ENCODE assay signal across 8 cellular contexts in the genomic region with DNA sequence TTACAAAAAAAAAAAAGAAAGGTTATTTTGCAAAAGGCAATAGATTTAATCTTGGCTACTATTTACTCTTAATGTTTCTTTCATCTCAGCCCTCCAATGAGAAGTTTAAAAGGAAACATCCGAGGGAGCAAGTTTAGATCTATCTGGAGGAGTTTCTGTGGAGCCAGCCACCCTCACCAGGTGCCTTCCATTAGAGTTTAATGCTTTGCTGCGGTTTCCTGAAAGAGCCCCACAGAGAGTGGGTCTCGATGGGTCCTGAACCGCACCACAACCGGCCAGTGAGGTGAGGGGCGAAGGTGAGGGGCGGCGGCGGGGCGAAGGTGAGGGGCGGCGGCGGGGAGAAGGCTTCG. TPM values are rescaled to one million over a fixed set of nuclear protein-coding genes. Genes with fewer than 3 reads are reported as not detected.
DNase-seq lines count a peak whose midpoint lies in the region; ATAC-seq and TF ChIP-seq lines count a peak whose summit lies in the region.

No MANE protein-coding gene starts in this region.

- no peak for TF ChIP-seq CTCF in GM12865 (IDR thresholded peaks at IDR 0.05; ENCODE audit: insufficient read depth, low read depth, low read length, missing control alignments)
- no peak for TF ChIP-seq CTCF in VCaP (conservative IDR thresholded peaks at IDR 0.05)
- no peak for TF ChIP-seq CTCF in foreskin keratinocyte (conservative IDR thresholded peaks at IDR 0.05)
- TF ChIP-seq CTCF in parathyroid adenoma (IDR thresholded peaks at IDR 0.05), result no peak
- TF ChIP-seq CTCF in GM10248 (IDR thresholded peaks at IDR 0.05; ENCODE audit: control extremely low read depth, extremely low read depth, low read depth, missing control alignments), result no peak

- ATAC-seq in HG02884 (IDR thresholded peaks at IDR 0.05; ENCODE audit: unreplicated experiment) (peak; percentile 0), foreskin keratinocyte (peak; percentile 0)

- H3K27me3 ChIP-seq in foreskin keratinocyte (no peaks in the 10 kb centered on the region), parathyroid adenoma (ENCODE audit: control insufficient read depth, insufficient read depth, low read length) (no peaks in the 10 kb centered on the region)

- no peaks in the 10 kb centered on the region for H3K79me2 ChIP-seq in parathyroid adenoma

- H3K4me3 ChIP-seq in GM12865 (ENCODE audit: low read depth, low read length), result peak overlapping the region; percentile 79
- peak overlapping the region; percentile 65 for H3K4me3 ChIP-seq in parathyroid adenoma (ENCODE audit: low read depth, low read length)

- CTCF ChIA-PET in GM10248 (lab: Yijun Ruan, JAX), result interaction anchor here (1.2 kb wide), 1 partner anchor 11 kb away, joined by 3 read pairs; no protein-coding TSS in a partner anchor

- H3K9ac ChIP-seq in parathyroid adenoma, result peak overlapping the region; percentile 77

- DNase-seq in GM12865 (ENCODE audit: low read depth) (no peak), foreskin keratinocyte (peak in 1 of 2 donors; percentile 2), DMS114 treated with DMSO at 0.1 percent for 48 hours (lab: John Stamatoyannopoulos, UW; ENCODE audit: unreplicated experiment) (no peak), GM10248 (ENCODE audit: extremely low spot score) (no peak), GM19240 (ENCODE audit: insufficient read length, low spot score) (no peak)

- peak overlapping the region; percentile 61 for H3K4me2 ChIP-seq in parathyroid adenoma (ENCODE audit: low read length)

- POLR2A ChIA-PET in GM10248 (lab: Yijun Ruan, JAX), result no interaction called here

- H3K9me3 ChIP-seq in parathyroid adenoma (ENCODE audit: control insufficient read depth, low read length), result no peaks in the 10 kb centered on the region

- H3K36me3 ChIP-seq in parathyroid adenoma (ENCODE audit: control insufficient read depth, insufficient read depth, low read length), result no peaks in the 10 kb centered on the region

- H3K4me1 ChIP-seq in foreskin keratinocyte (no peaks in the 10 kb centered on the region), parathyroid adenoma (peaks cover 6% of the 10 kb centered on the region)

- peak overlapping the region; percentile 98 for H2AFZ ChIP-seq in parathyroid adenoma

- H3K27ac ChIP-seq in VCaP, result peak overlapping the region; percentile 68; the same call in 1 of the 2 replicates
- H3K27ac ChIP-seq in foreskin keratinocyte, result no peak overlapping the region
- peak overlapping the region; percentile 84 for H3K27ac ChIP-seq in parathyroid adenoma

RNA-seq across cellular contexts. Expression of gene PRKN, which starts 0.6 kb away (rescaled TPM):
- total RNA-seq in foreskin keratinocyte, result 0.25 and 0.51 TPM in 2 replicates
- 0.04 and 0.15 TPM in 2 replicates for polyA plus RNA-seq in foreskin keratinocyte

RNA-seq across cellular contexts. Expression of gene PACRG, which starts 0.8 kb away (rescaled TPM):
- total RNA-seq in foreskin keratinocyte, result not detected in 2 replicates
- not detected in 2 replicates for polyA plus RNA-seq in foreskin keratinocyte
